ENCODE assay signal across 8 cellular contexts in the genomic region with DNA sequence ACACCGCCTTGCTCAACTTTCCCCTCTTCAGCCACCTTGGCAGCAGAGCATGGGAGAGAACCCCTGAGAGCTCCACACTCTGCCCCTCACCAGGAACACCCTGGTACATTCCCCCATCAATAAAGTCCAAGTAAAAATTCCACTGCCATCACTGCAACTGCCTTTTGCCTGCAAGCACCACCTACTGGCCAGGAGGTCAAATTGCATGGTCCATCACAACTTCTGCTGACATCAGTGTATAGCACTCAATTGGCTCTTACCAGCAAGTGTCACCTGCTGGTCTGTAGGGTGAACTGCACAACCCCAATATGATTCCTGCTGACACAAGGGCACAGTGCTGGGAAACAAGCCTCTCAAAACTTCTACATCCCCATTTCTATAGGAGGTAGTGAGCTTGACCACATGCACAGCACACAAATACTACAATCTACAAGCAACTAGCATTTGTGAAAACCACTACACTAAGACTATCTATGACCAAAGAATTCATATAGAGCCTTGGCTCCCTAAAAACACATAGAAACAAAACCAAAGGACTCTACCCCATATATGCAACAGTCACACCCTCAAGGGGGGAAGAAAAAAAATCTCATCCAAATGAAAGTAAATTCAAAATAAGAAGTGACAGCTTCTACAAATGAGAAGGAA.
DNase-seq lines count a peak whose midpoint lies in the region; ATAC-seq and TF ChIP-seq lines count a peak whose summit lies in the region.

No MANE protein-coding gene starts in this region.

- H3K79me2 ChIP-seq in SU-DHL-6 (ENCODE audit: insufficient read depth, low read length), result no peaks in the 10 kb centered on the region

- H3K27me3 ChIP-seq in SU-DHL-6 (ENCODE audit: low read length) (no peaks in the 10 kb centered on the region), spleen (replicated peaks in 1 of 7) (no peaks in the 10 kb centered on the region)

- CTCF ChIA-PET in RWPE1 (lab: Yijun Ruan, JAX), result interaction anchor here (0.6 to 1.0 kb wide), 4 partner anchors 8 to 83 kb away, joined by 3 to 7 read pairs (median 4); no protein-coding TSS in a partner anchor

- TF ChIP-seq POLR2A in spleen (IDR thresholded peaks at IDR 0.05), result no peak

- H2AFZ ChIP-seq in SU-DHL-6 (ENCODE audit: low read depth, low read length, severe bottlenecking), result no peak overlapping the region

- H3K4me3 ChIP-seq in SU-DHL-6 (ENCODE audit: insufficient read depth, low read length, poor library complexity, severe bottlenecking) (no peak overlapping the region), epithelial cell of esophagus (ENCODE audit: low read length) (no peak overlapping the region), spleen (no peak overlapping the region)

- no peak overlapping the region for H3K4me2 ChIP-seq in SU-DHL-6 (ENCODE audit: low read depth, low read length, poor library complexity, severe bottlenecking)

- 100% methylated on average over 1 of the region's 1 CpG for WGBS in spleen, 5 donors

- peak; percentile 28 to 37 for DNase-seq in activated CD4-positive, alpha-beta T cell treated with anti-CD3 and anti-CD28 coated beads for 4 hours
- no peak for DNase-seq in activated CD4-positive, alpha-beta T cell treated with anti-CD3 and anti-CD28 coated beads for 1 hour
- DNase-seq in epithelial cell of esophagus (ENCODE audit: low read depth), result peak; percentile 40
- DNase-seq in spleen, result no peak
- no peak for DNase-seq in RWPE1 (ENCODE audit: low spot score)
- no peak for DNase-seq in NCI-H510A (lab: John Stamatoyannopoulos, UW)

- peaks cover 0 to 22% (median 8%) of the 10 kb centered on the region in 6 donors for H3K4me1 ChIP-seq in spleen

- H3K27ac ChIP-seq in SU-DHL-6 (ENCODE audit: low read depth, low read length) (no peak overlapping the region), spleen (no peak overlapping the region), RWPE1 (no peak overlapping the region)

- no peaks in the 10 kb centered on the region for H4K20me1 ChIP-seq in SU-DHL-6 (ENCODE audit: low read depth, low read length)

- peak; percentile 30 for ATAC-seq in HG03565 (IDR thresholded peaks at IDR 0.05; ENCODE audit: unreplicated experiment)

- no peaks in the 10 kb centered on the region for H3K9me3 ChIP-seq in SU-DHL-6 (ENCODE audit: insufficient read depth, low read length)
- peaks cover 0 to 20% (median 8%) of the 10 kb centered on the region in 8 donors for H3K9me3 ChIP-seq in spleen

- TF ChIP-seq CTCF in SU-DHL-6 (IDR thresholded peaks at IDR 0.05; ENCODE audit: insufficient read depth, low read length, poor library complexity, severe bottlenecking) (peak; percentile 87), epithelial cell of esophagus (IDR thresholded peaks at IDR 0.05; ENCODE audit: insufficient read depth, low read depth, low read length, missing control alignments) (peak; percentile 51), spleen (IDR thresholded peaks at IDR 0.05 in 8 of 11, conservative IDR thresholded peaks at IDR 0.05 in 3 of 11) (peak in 10 of 11 experiments; percentile 18 to 73 (median 62)), RWPE1 (conservative IDR thresholded peaks at IDR 0.05; ENCODE audit: low read depth) (no peak; the same call in 1 of the 2 replicates)

- H3K36me3 ChIP-seq in SU-DHL-6 (ENCODE audit: low read length), result no peaks in the 10 kb centered on the region; the same call in 1 of the 2 replicates
- H3K36me3 ChIP-seq in spleen, result no peaks in the 10 kb centered on the region

- no peak overlapping the region for H3K9ac ChIP-seq in SU-DHL-6 (ENCODE audit: low read length)

- intact Hi-C loops in spleen (cut with DNase I; ENCODE audit: low total_unique reads), result no loop called here

- POLR2A ChIA-PET in RWPE1 (lab: Yijun Ruan, JAX; ENCODE audit: low non-redundant PET), result no interaction called here

- H3K9me2 ChIP-seq in SU-DHL-6 (replicated peaks; ENCODE audit: insufficient read depth, low read length), result no peaks in the 10 kb centered on the region

- no peaks in the 10 kb centered on the region for H3F3A ChIP-seq in SU-DHL-6 (ENCODE audit: insufficient read depth)

Comparison
In these comparisons a context has a peak if more than half of its experiments do, and no peak if none do; other contexts are left out.
1. DNase-seq: peak in activated CD4-positive, alpha-beta T cell treated with anti-CD3 and anti-CD28 coated beads for 4 hours (2 of 2) and epithelial cell of esophagus (single experiment); none in activated CD4-positive, alpha-beta T cell treated with anti-CD3 and anti-CD28 coated beads for 1 hour (single experiment), spleen (single experiment), RWPE1 (single experiment) and NCI-H510A (single experiment).